ENCODE assay signal across 1 cellular context in the genomic region with DNA sequence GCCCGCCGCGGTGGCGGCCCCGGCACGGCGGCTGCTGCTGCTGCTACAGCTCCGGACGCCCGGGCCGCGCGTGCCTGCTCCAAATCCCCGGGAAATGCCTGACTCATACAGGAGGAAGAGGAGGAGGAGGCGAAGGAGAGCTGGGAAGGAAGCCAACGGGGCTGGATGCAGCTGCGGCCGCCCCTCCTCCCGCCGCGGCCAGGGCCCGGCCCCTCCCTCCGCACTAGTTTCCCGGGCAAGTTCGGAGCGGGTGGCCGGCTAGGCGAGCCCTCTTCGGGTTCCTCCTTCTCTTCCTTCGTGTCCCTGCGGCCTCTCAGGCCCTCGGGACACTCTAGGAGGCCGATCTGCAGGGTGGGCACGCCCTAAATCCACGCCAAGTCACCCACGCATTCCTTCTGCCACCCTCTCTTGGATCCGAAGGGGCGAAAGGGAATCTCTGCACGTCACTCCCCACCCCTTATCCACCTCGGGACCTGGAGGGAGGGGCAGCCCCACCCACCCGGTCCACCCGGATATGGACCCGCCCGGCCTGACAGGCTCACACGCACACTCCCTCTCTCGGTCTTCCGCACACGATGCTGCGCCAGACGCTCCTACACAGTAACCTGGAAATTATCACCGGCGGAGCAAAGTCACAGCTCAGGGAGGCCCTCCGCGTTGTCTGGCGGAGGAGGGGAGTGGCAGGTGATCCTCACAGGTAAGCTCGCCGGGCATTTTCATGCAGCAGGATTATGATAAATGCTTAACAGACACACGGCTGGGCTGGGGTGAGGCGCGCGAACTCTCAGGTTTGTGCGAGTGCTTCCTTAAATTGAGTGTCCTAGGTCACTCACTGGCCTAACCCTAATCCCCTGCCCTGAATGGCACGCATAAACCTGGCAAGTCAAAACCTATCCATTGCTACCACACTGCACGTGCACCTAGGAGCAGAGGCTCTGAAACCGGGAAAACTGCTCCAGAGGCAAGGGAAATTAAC.
A peak's percentile ranks its signal among the peaks of the same experiment; 100 is the strongest.
TF ChIP-seq lines count a peak whose summit lies in the region.

A gene with protein sequence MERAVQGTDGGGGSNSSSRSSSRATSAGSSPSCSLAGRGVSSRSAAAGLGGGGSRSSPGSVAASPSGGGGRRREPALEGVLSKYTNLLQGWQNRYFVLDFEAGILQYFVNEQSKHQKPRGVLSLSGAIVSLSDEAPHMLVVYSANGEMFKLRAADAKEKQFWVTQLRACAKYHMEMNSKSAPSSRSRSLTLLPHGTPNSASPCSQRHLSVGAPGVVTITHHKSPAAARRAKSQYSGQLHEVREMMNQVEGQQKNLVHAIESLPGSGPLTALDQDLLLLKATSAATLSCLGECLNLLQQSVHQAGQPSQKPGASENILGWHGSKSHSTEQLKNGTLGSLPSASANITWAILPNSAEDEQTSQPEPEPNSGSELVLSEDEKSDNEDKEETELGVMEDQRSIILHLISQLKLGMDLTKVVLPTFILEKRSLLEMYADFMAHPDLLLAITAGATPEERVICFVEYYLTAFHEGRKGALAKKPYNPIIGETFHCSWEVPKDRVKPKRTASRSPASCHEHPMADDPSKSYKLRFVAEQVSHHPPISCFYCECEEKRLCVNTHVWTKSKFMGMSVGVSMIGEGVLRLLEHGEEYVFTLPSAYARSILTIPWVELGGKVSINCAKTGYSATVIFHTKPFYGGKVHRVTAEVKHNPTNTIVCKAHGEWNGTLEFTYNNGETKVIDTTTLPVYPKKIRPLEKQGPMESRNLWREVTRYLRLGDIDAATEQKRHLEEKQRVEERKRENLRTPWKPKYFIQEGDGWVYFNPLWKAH (minus strand): TSS at position 57 of the 976 bp plus-strand sequence. CDS start 83 bp downstream, outside the sequence.
A gene (plus strand): TSS at position 545 of the 976 bp plus-strand sequence. CDS start 7,330 bp downstream, outside the sequence.

TF ChIP-seq in HepG2, 621 proteins besides CTCF, POLR2A, EP300 and RAD21 (continued from another document and continues in another):
- TF ChIP-seq, protein P1, sequence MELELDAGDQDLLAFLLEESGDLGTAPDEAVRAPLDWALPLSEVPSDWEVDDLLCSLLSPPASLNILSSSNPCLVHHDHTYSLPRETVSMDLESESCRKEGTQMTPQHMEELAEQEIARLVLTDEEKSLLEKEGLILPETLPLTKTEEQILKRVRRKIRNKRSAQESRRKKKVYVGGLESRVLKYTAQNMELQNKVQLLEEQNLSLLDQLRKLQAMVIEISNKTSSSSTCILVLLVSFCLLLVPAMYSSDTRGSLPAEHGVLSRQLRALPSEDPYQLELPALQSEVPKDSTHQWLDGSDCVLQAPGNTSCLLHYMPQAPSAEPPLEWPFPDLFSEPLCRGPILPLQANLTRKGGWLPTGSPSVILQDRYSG (CRISPR knock-in tag; IDR thresholded peaks at IDR 0.05): no peak
- TF ChIP-seq, protein P2, sequence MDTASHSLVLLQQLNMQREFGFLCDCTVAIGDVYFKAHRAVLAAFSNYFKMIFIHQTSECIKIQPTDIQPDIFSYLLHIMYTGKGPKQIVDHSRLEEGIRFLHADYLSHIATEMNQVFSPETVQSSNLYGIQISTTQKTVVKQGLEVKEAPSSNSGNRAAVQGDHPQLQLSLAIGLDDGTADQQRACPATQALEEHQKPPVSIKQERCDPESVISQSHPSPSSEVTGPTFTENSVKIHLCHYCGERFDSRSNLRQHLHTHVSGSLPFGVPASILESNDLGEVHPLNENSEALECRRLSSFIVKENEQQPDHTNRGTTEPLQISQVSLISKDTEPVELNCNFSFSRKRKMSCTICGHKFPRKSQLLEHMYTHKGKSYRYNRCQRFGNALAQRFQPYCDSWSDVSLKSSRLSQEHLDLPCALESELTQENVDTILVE (CRISPR knock-in tag; IDR thresholded peaks at IDR 0.05): peak; percentile 22; the same call in 1 of the 2 replicates
- TF ChIP-seq ZFX (CRISPR knock-in tag; IDR thresholded peaks at IDR 0.05; ENCODE audit: low read depth) (peak; percentile 62), ZNF12 (CRISPR knock-in tag; IDR thresholded peaks at IDR 0.05) (no peak), EZH2 (conservative IDR thresholded peaks at IDR 0.05; ENCODE audit: low read depth, low read length) (no peak), SIN3B (IDR thresholded peaks at IDR 0.05; ENCODE audit: low read length) (no peak), ZNF773 (CRISPR knock-in tag; IDR thresholded peaks at IDR 0.05; ENCODE audit: borderline replicate concordance) (no peak), NFIB (CRISPR knock-in tag; IDR thresholded peaks at IDR 0.05; ENCODE audit: borderline replicate concordance) (no peak), CEBPG (CRISPR knock-in tag; IDR thresholded peaks at IDR 0.05) (no peak), PHF21A (CRISPR knock-in tag; IDR thresholded peaks at IDR 0.05) (peak; percentile 93), ZNF251 (CRISPR knock-in tag; IDR thresholded peaks at IDR 0.05) (no peak), TBP (CRISPR knock-in tag; IDR thresholded peaks at IDR 0.05) (no peak), NCOR1 (IDR thresholded peaks at IDR 0.05; ENCODE audit: borderline replicate concordance, low read length) (no peak), JDP2 (CRISPR knock-in tag; IDR thresholded peaks at IDR 0.05; ENCODE audit: borderline replicate concordance) (no peak), POGZ (CRISPR knock-in tag; IDR thresholded peaks at IDR 0.05) (no peak), THAP11 (CRISPR knock-in tag; IDR thresholded peaks at IDR 0.05) (no peak; the same call in 1 of the 2 replicates), PAF1 (CRISPR knock-in tag; IDR thresholded peaks at IDR 0.05) (no peak), NKX3-1 (CRISPR knock-in tag; IDR thresholded peaks at IDR 0.05) (no peak)
- TF ChIP-seq, protein P3, sequence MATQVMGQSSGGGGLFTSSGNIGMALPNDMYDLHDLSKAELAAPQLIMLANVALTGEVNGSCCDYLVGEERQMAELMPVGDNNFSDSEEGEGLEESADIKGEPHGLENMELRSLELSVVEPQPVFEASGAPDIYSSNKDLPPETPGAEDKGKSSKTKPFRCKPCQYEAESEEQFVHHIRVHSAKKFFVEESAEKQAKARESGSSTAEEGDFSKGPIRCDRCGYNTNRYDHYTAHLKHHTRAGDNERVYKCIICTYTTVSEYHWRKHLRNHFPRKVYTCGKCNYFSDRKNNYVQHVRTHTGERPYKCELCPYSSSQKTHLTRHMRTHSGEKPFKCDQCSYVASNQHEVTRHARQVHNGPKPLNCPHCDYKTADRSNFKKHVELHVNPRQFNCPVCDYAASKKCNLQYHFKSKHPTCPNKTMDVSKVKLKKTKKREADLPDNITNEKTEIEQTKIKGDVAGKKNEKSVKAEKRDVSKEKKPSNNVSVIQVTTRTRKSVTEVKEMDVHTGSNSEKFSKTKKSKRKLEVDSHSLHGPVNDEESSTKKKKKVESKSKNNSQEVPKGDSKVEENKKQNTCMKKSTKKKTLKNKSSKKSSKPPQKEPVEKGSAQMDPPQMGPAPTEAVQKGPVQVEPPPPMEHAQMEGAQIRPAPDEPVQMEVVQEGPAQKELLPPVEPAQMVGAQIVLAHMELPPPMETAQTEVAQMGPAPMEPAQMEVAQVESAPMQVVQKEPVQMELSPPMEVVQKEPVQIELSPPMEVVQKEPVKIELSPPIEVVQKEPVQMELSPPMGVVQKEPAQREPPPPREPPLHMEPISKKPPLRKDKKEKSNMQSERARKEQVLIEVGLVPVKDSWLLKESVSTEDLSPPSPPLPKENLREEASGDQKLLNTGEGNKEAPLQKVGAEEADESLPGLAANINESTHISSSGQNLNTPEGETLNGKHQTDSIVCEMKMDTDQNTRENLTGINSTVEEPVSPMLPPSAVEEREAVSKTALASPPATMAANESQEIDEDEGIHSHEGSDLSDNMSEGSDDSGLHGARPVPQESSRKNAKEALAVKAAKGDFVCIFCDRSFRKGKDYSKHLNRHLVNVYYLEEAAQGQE (IDR thresholded peaks at IDR 0.05; ENCODE audit: borderline replicate concordance in 1 of 2, low read depth in 1 of 2, low read length in 2 of 2): no peak
- TF ChIP-seq, protein P4, sequence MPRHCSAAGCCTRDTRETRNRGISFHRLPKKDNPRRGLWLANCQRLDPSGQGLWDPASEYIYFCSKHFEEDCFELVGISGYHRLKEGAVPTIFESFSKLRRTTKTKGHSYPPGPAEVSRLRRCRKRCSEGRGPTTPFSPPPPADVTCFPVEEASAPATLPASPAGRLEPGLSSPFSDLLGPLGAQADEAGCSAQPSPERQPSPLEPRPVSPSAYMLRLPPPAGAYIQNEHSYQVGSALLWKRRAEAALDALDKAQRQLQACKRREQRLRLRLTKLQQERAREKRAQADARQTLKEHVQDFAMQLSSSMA (CRISPR knock-in tag; IDR thresholded peaks at IDR 0.05): 0 out of 2 replicates have a peak, but pooled peaks have one; percentile 27
- TF ChIP-seq, protein P5, sequence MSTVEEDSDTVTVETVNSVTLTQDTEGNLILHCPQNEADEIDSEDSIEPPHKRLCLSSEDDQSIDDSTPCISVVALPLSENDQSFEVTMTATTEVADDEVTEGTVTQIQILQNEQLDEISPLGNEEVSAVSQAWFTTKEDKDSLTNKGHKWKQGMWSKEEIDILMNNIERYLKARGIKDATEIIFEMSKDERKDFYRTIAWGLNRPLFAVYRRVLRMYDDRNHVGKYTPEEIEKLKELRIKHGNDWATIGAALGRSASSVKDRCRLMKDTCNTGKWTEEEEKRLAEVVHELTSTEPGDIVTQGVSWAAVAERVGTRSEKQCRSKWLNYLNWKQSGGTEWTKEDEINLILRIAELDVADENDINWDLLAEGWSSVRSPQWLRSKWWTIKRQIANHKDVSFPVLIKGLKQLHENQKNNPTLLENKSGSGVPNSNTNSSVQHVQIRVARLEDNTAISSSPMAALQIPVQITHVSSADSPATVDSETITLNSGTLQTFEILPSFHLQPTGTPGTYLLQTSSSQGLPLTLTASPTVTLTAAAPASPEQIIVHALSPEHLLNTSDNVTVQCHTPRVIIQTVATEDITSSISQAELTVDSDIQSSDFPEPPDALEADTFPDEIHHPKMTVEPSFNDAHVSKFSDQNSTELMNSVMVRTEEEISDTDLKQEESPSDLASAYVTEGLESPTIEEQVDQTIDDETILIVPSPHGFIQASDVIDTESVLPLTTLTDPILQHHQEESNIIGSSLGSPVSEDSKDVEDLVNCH (CRISPR knock-in tag; IDR thresholded peaks at IDR 0.05): no peak
- TF ChIP-seq, protein P6, sequence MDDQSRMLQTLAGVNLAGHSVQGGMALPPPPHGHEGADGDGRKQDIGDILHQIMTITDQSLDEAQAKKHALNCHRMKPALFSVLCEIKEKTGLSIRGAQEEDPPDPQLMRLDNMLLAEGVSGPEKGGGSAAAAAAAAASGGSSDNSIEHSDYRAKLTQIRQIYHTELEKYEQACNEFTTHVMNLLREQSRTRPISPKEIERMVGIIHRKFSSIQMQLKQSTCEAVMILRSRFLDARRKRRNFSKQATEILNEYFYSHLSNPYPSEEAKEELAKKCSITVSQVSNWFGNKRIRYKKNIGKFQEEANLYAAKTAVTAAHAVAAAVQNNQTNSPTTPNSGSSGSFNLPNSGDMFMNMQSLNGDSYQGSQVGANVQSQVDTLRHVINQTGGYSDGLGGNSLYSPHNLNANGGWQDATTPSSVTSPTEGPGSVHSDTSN (CRISPR knock-in tag; IDR thresholded peaks at IDR 0.05; ENCODE audit: borderline replicate concordance): no peak
- TF ChIP-seq, protein P7, sequence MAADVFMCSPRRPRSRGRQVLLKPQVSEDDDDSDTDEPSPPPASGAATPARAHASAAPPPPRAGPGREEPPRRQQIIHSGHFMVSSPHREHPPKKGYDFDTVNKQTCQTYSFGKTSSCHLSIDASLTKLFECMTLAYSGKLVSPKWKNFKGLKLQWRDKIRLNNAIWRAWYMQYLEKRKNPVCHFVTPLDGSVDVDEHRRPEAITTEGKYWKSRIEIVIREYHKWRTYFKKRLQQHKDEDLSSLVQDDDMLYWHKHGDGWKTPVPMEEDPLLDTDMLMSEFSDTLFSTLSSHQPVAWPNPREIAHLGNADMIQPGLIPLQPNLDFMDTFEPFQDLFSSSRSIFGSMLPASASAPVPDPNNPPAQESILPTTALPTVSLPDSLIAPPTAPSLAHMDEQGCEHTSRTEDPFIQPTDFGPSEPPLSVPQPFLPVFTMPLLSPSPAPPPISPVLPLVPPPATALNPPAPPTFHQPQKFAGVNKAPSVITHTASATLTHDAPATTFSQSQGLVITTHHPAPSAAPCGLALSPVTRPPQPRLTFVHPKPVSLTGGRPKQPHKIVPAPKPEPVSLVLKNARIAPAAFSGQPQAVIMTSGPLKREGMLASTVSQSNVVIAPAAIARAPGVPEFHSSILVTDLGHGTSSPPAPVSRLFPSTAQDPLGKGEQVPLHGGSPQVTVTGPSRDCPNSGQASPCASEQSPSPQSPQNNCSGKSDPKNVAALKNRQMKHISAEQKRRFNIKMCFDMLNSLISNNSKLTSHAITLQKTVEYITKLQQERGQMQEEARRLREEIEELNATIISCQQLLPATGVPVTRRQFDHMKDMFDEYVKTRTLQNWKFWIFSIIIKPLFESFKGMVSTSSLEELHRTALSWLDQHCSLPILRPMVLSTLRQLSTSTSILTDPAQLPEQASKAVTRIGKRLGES (CRISPR knock-in tag; IDR thresholded peaks at IDR 0.05; ENCODE audit: borderline replicate concordance): no peak
- TF ChIP-seq, protein P8, sequence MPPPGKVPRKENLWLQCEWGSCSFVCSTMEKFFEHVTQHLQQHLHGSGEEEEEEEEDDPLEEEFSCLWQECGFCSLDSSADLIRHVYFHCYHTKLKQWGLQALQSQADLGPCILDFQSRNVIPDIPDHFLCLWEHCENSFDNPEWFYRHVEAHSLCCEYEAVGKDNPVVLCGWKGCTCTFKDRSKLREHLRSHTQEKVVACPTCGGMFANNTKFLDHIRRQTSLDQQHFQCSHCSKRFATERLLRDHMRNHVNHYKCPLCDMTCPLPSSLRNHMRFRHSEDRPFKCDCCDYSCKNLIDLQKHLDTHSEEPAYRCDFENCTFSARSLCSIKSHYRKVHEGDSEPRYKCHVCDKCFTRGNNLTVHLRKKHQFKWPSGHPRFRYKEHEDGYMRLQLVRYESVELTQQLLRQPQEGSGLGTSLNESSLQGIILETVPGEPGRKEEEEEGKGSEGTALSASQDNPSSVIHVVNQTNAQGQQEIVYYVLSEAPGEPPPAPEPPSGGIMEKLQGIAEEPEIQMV (CRISPR knock-in tag; IDR thresholded peaks at IDR 0.05; ENCODE audit: low read depth): 0 out of 2 replicates have a peak, but pooled peaks have one; percentile 38
- TF ChIP-seq, protein P9, sequence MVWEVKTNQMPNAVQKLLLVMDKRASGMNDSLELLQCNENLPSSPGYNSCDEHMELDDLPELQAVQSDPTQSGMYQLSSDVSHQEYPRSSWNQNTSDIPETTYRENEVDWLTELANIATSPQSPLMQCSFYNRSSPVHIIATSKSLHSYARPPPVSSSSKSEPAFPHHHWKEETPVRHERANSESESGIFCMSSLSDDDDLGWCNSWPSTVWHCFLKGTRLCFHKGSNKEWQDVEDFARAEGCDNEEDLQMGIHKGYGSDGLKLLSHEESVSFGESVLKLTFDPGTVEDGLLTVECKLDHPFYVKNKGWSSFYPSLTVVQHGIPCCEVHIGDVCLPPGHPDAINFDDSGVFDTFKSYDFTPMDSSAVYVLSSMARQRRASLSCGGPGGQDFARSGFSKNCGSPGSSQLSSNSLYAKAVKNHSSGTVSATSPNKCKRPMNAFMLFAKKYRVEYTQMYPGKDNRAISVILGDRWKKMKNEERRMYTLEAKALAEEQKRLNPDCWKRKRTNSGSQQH (CRISPR knock-in tag; IDR thresholded peaks at IDR 0.05; ENCODE audit: low read depth): no peak
- TF ChIP-seq, protein P10, sequence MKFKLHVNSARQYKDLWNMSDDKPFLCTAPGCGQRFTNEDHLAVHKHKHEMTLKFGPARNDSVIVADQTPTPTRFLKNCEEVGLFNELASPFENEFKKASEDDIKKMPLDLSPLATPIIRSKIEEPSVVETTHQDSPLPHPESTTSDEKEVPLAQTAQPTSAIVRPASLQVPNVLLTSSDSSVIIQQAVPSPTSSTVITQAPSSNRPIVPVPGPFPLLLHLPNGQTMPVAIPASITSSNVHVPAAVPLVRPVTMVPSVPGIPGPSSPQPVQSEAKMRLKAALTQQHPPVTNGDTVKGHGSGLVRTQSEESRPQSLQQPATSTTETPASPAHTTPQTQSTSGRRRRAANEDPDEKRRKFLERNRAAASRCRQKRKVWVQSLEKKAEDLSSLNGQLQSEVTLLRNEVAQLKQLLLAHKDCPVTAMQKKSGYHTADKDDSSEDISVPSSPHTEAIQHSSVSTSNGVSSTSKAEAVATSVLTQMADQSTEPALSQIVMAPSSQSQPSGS (CRISPR knock-in tag; IDR thresholded peaks at IDR 0.05): no peak
- TF ChIP-seq, protein P11, sequence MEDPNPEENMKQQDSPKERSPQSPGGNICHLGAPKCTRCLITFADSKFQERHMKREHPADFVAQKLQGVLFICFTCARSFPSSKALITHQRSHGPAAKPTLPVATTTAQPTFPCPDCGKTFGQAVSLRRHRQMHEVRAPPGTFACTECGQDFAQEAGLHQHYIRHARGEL (CRISPR knock-in tag; IDR thresholded peaks at IDR 0.05): no peak
